10 cellular contexts compared by ENCODE assay signal in the genomic region with DNA sequence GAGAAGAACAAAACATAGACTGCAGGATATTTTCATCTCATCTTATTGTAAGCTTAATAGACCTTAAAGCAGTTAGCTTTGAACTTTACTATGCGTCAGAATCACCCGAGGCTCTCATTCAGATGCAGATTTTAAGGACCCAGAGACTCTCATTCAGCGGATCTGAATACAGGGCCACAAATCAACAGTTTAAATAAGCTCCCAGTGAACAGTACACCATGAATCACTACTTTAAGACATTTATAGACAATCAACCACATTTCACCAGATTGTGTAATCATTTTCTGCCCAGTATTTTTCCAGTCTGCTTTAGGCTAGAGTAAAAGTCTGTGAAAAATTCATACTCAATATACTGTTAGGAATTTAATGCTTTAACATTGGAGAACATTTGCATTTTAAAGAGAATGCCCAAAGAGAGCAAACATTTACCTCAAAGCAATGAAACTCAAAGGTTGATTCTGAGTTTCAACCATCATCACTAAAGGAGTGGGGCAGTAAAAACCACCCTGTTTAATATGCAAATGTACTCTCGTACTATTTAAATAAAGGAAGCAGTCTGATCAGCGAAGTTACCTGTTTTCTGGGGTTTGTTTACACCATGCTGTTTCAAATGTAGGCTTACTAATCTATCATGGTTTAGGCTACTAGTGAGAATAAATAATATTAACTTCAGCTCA. TPM values are rescaled to one million over a fixed set of nuclear protein-coding genes. Genes with fewer than 3 reads are reported as not detected.
DNase-seq lines count a peak whose midpoint lies in the region; ATAC-seq, FAIRE-seq and TF ChIP-seq lines count a peak whose summit lies in the region.
"Had no signal": no experiment of that assay in that cellular context is flagged by ENCODE, and none has a peak within 500 bp of the region (broad histone marks: within the 10 kb centered on the region; RNA-seq: fewer than 3 reads in every experiment).

No MANE protein-coding gene starts in this region.

- H3K4me1 Mint-ChIP-seq in chondrocyte (ENCODE audit: low read depth) = peaks cover 25% of the 10 kb centered on the region
- peaks cover 27% of the 10 kb centered on the region for H3K4me1 Mint-ChIP-seq in CD4-positive, alpha-beta T cell (ENCODE audit: low read depth)

- H3K4me1 ChIP-seq in ascending aorta = no peaks in the 10 kb centered on the region

- no peaks in the 10 kb centered on the region for H3K9me3 Mint-ChIP-seq in chondrocyte (ENCODE audit: low read depth)
- no peaks in the 10 kb centered on the region for H3K9me3 Mint-ChIP-seq in CD4-positive, alpha-beta T cell
- H3K9me3 Mint-ChIP-seq: neural crest cell had no signal

- peak; percentile 84 for FAIRE-seq in GM19239 (lab: Jason Lieb, UNC)

- no peaks in the 10 kb centered on the region for H3K36me3 Mint-ChIP-seq in chondrocyte (ENCODE audit: low read depth)
- H3K36me3 Mint-ChIP-seq in CD4-positive, alpha-beta T cell (ENCODE audit: low read depth) = no peaks in the 10 kb centered on the region

- intact Hi-C loops in CD4-positive, alpha-beta T cell (cut with DNase I, micrococcal nuclease) = no loop called here
- intact Hi-C loops in ascending aorta (cut with DNase I) = no loop called here

- H3K9me3 ChIP-seq in CD4-positive, alpha-beta T cell (ENCODE audit: control insufficient read depth, low read length) = no peaks in the 10 kb centered on the region
- H3K9me3 ChIP-seq in ascending aorta = no peaks in the 10 kb centered on the region

- DNase-seq in GM19239 (ENCODE audit: insufficient read length, low spot score) = no peak
- DNase-seq in chondrocyte (ENCODE audit: low spot score) = no peak
- peak; percentile 30 for DNase-seq in skeletal muscle cell (ENCODE audit: low read depth)
- DNase-seq in CD4-positive, alpha-beta T cell = no peak
- DNase-seq in NCI-H524 treated with DMSO at 0.1 percent for 48 hours (lab: John Stamatoyannopoulos, UW) = no peak
- no peak for DNase-seq in SW480 (ENCODE audit: low spot score)
- DNase-seq in ascending aorta (ENCODE audit: low spot score in 2 of 2) = no peak

- peak; percentile 36; the same call in 1 of the 2 replicates for TF ChIP-seq EP300 in Ishikawa (IDR thresholded peaks at IDR 0.05; ENCODE audit: borderline replicate concordance)

- no peaks in the 10 kb centered on the region for H3K36me3 ChIP-seq in ascending aorta

- H3K27me3 Mint-ChIP-seq in chondrocyte (ENCODE audit: low read depth) = no peaks in the 10 kb centered on the region
- no peaks in the 10 kb centered on the region for H3K27me3 Mint-ChIP-seq in CD4-positive, alpha-beta T cell

- no peak for TF ChIP-seq RAD21 in Ishikawa (IDR thresholded peaks at IDR 0.05; ENCODE audit: low read depth)

- H3K27me3 ChIP-seq in CD4-positive, alpha-beta T cell (ENCODE audit: control insufficient read depth, insufficient read depth, low read length) = no peaks in the 10 kb centered on the region
- H3K27me3 ChIP-seq in ascending aorta = no peaks in the 10 kb centered on the region

- TF ChIP-seq CTCF in chondrocyte (IDR thresholded peaks at IDR 0.05) = no peak
- TF ChIP-seq CTCF in CD4-positive, alpha-beta T cell (IDR thresholded peaks at IDR 0.05) = no peak
- no peak for TF ChIP-seq CTCF in ascending aorta (IDR thresholded peaks at IDR 0.05)

- CTCF ChIA-PET in CD4-positive, alpha-beta T cell (lab: Charles Lee) = no interaction called here

- no peak for ATAC-seq in CD4-positive, alpha-beta T cell (ENCODE audit: poor library complexity)

- H3K4me3 ChIP-seq in skeletal muscle cell (ENCODE audit: low read depth, low read length) (no peak overlapping the region), ascending aorta (no peak overlapping the region)

- peak overlapping the region; percentile 94 for H3K27ac Mint-ChIP-seq in chondrocyte (ENCODE audit: unreplicated experiment)
- no peak overlapping the region for H3K27ac Mint-ChIP-seq in CD4-positive, alpha-beta T cell

- no peak overlapping the region for H3K27ac ChIP-seq in CD4-positive, alpha-beta T cell (ENCODE audit: low read depth, low read length)
- no peak overlapping the region for H3K27ac ChIP-seq in ascending aorta

- POLR2A ChIA-PET in CD4-positive, alpha-beta T cell (lab: Charles Lee) = interaction anchor here (1.0 to 1.1 kb wide), 3 partner anchors 10 to 23 kb away, joined by 3 read pairs; no protein-coding TSS in a partner anchor

- no peak overlapping the region for H3K4me3 Mint-ChIP-seq in chondrocyte (ENCODE audit: unreplicated experiment)
- no peak overlapping the region for H3K4me3 Mint-ChIP-seq in CD4-positive, alpha-beta T cell
- H3K4me3 Mint-ChIP-seq: neural crest cell had no signal

TF ChIP-seq in Ishikawa, 13 proteins besides CTCF, POLR2A, EP300 and RAD21:
- TF ChIP-seq NFIC (IDR thresholded peaks at IDR 0.05) (no peak), CEBPB (IDR thresholded peaks at IDR 0.05) (peak; percentile 90)

RNA-seq across cellular contexts. Expression of gene ALPK2, which starts 11.0 kb away (rescaled TPM):
- total RNA-seq in chondrocyte = 26.4 to 50.1 TPM (median 46.4 TPM) in 3 replicates
- total RNA-seq in CD4-positive, alpha-beta T cell = under 1 TPM; 0.25 TPM
- total RNA-seq in ascending aorta = not detected
- total RNA-seq: neural crest cell, SK-MEL-5 had no signal

RNA-seq across cellular contexts. Expression of gene MALT1, which starts 31.4 kb away (rescaled TPM):
- total RNA-seq in chondrocyte = 15.9 to 23.3 TPM (median 17.4 TPM) in 3 replicates
- 10 to 100 TPM; 82.3 to 84.5 TPM for total RNA-seq in CD4-positive, alpha-beta T cell
- 14.5 TPM for total RNA-seq in ascending aorta

Comparison
In these comparisons a context has a peak if more than half of its experiments do, and no peak if none do; other contexts are left out.
1. RNA of gene ALPK2, which starts 11.0 kb away (total RNA-seq): 26.4 to 50.1 TPM in chondrocyte; 0.25 TPM in CD4-positive, alpha-beta T cell and not detected in ascending aorta (single experiment); every median in the first group is over 10 times any median in the second.